In genomic region chr1:157774412-157774811, GRCh38 we compare ENCODE assay signal across 17 cellular contexts. TPM values are rescaled to one million over a fixed set of nuclear protein-coding genes. Genes with fewer than 3 reads are reported as not detected.
DNase-seq lines count a peak whose midpoint lies in the region; ATAC-seq and TF ChIP-seq lines count a peak whose summit lies in the region.
"Had no signal": no experiment of that assay in that cellular context is flagged by ENCODE, and none has a peak within 500 bp of the region (broad histone marks: within the 10 kb centered on the region; RNA-seq: fewer than 3 reads in every experiment).

No MANE protein-coding gene starts in this region.

- H3K27ac ChIP-seq in MM.1S (ENCODE audit: low read length): no peak overlapping the region

- ATAC-seq in activated B cell treated with CpG ODN at 0.5 μM for 24 hours (ENCODE audit: low read depth): no peak
- ATAC-seq in naive B cell (ENCODE audit: low read depth in 2 of 2): no peak
- ATAC-seq: PC-3 had no signal

- no peaks in the 10 kb centered on the region for H3K36me3 ChIP-seq in MM.1S (replicated peaks; ENCODE audit: insufficient read depth, low read length)
- H3K36me3 ChIP-seq: MG63 had no signal

- H3K4me1 Mint-ChIP-seq in Calu3 (ENCODE audit: low read depth, unreplicated experiment): peaks cover 68% of the 10 kb centered on the region
- peaks cover 98% of the 10 kb centered on the region for H3K4me1 Mint-ChIP-seq in activated B cell treated with CpG ODN at 0.5 μM for 24 hours
- peaks cover 58 to 97% (median 73%) of the 10 kb centered on the region in 3 donors for H3K4me1 Mint-ChIP-seq in naive B cell
- peaks cover 28% of the 10 kb centered on the region for H3K4me1 Mint-ChIP-seq in CD14-positive monocyte

- H3K27ac Mint-ChIP-seq in Calu3 (ENCODE audit: unreplicated experiment) (no peak overlapping the region), activated B cell treated with CpG ODN at 0.5 μM for 24 hours (peak overlapping the region; percentile 87), naive B cell (peak overlapping the region in 5 of 6 donors; percentile 22 to 91 (median 62)), CD14-positive monocyte (no peak overlapping the region)
- H3K27ac Mint-ChIP-seq: CD4-positive, alpha-beta memory T cell; T-cell had no signal

- no peak overlapping the region for H3K9ac ChIP-seq in MM.1S (ENCODE audit: low read length)

- no peak overlapping the region for H3K4me3 ChIP-seq in MM.1S (ENCODE audit: low read length)
- H3K4me3 ChIP-seq: K562, MG63 had no signal

- H3K9me3 Mint-ChIP-seq in Calu3 (ENCODE audit: low read depth, unreplicated experiment) (no peaks in the 10 kb centered on the region), activated B cell treated with CpG ODN at 0.5 μM for 24 hours (no peaks in the 10 kb centered on the region), naive B cell (no peaks in the 10 kb centered on the region), CD14-positive monocyte (peaks cover 0 to 2% (median 0%) of the 10 kb centered on the region in 7 donors)
- H3K9me3 Mint-ChIP-seq: T-cell had no signal

- no peaks in the 10 kb centered on the region for H3K27me3 Mint-ChIP-seq in Calu3 (ENCODE audit: unreplicated experiment)
- no peaks in the 10 kb centered on the region for H3K27me3 Mint-ChIP-seq in activated B cell treated with CpG ODN at 0.5 μM for 24 hours
- H3K27me3 Mint-ChIP-seq in naive B cell: no peaks in the 10 kb centered on the region
- peaks cover 4 to 27% (median 12%) of the 10 kb centered on the region in 3 donors for H3K27me3 Mint-ChIP-seq in CD14-positive monocyte (ENCODE audit: low read depth in 3 of 3)

- no peaks in the 10 kb centered on the region for H3K27me3 ChIP-seq in MM.1S (replicated peaks; ENCODE audit: insufficient read depth, low read length)
- H3K27me3 ChIP-seq: MG63 had no signal

- POLR2A ChIA-PET in activated B cell treated with CpG ODN at 0.5 μM for 24 hours (lab: Charles Lee): interaction anchor here (0.7 to 6.1 kb wide), 15 partner anchors 9 to 210 kb away, joined by 3 to 42 read pairs (median 4); partner anchors contain the start of genes FCRL1 and FCRL3

- BruUV-seq in Calu3 (replicated peaks; lab: Mats Ljungman, UMichigan): no TSS peak

- H3K79me2 ChIP-seq in MM.1S (ENCODE audit: low read length): no peaks in the 10 kb centered on the region

- H3K4me1 ChIP-seq in MM.1S (ENCODE audit: low read length): peaks cover 39% of the 10 kb centered on the region

- H3K4me2 ChIP-seq in MM.1S (ENCODE audit: low read depth, low read length): peak overlapping the region; percentile 31

- intact Hi-C loops in Calu3 (cut with micrococcal nuclease; ENCODE audit: unreplicated experiment): loop anchor here (5.0 kb wide), 6 partner anchors 78 to 397 kb away; partner anchors contain the start of gene FCRL4
- intact Hi-C loops in activated B cell treated with CpG ODN at 0.5 μM for 24 hours (cut with micrococcal nuclease): loop anchor here (1.0 to 5.0 kb wide), 10 partner anchors 9 to 402 kb away; partner anchors contain the start of genes FCRL1 and FCRL4
- intact Hi-C loops in CD14-positive monocyte (cut with micrococcal nuclease): no loop called here

- H3K4me3 Mint-ChIP-seq in Calu3 (ENCODE audit: low read depth, unreplicated experiment) (peak overlapping the region; percentile 31), activated B cell treated with CpG ODN at 0.5 μM for 24 hours (peak overlapping the region; percentile 79), naive B cell (peak overlapping the region in 6 of 8 donors; percentile 5 to 85 (median 64)), CD14-positive monocyte (no peak overlapping the region)
- H3K4me3 Mint-ChIP-seq: T-cell had no signal

- no peaks in the 10 kb centered on the region for H4K20me1 ChIP-seq in MM.1S (ENCODE audit: insufficient read depth, low read length)

- peaks cover 5% of the 10 kb centered on the region; the same call in 1 of the 2 replicates for H3F3A ChIP-seq in MM.1S (ENCODE audit: insufficient read depth, low read length)

- no peak overlapping the region for H2AFZ ChIP-seq in MM.1S (ENCODE audit: low read length)

- CTCF ChIA-PET in Calu3 (lab: Charles Lee) (interaction anchor here (1.3 to 1.8 kb wide), 2 partner anchors 83 to 194 kb away, joined by 6 to 21 read pairs; no protein-coding TSS in a partner anchor), activated B cell treated with CpG ODN at 0.5 μM for 24 hours (lab: Charles Lee) (interaction anchor here (0.7 to 9.1 kb wide), 30 partner anchors 23 to 279 kb away, joined by 3 to 161 read pairs (median 5); partner anchors contain the start of genes FCRL1, FCRL3, FCRL4 and FCRL5)

- DNase-seq in Calu3: peak; percentile 43
- no peak for DNase-seq in MM.1S
- no peak for DNase-seq in activated B cell treated with CpG ODN at 0.5 μM for 24 hours
- no peak for DNase-seq in naive B cell
- no peak for DNase-seq in foreskin melanocyte
- DNase-seq in CD14-positive monocyte (ENCODE audit: low spot score): no peak
- no peak for DNase-seq in GF-D8 (lab: John Stamatoyannopoulos, UW)
- DNase-seq in AML-193 (lab: John Stamatoyannopoulos, UW): no peak
- DNase-seq: MG63, NCI-H1105, NCI-H187, NCI-H524 had no signal

- H3K9me2 ChIP-seq in MM.1S (replicated peaks; ENCODE audit: insufficient read depth, low read length): no peaks in the 10 kb centered on the region

- TF ChIP-seq CTCF in Calu3 (IDR thresholded peaks at IDR 0.05; ENCODE audit: unreplicated experiment): no peak
- TF ChIP-seq CTCF in MM.1S (IDR thresholded peaks at IDR 0.05; ENCODE audit: low read length): no peak
- TF ChIP-seq CTCF in activated B cell treated with CpG ODN at 0.5 μM for 24 hours (IDR thresholded peaks at IDR 0.05): no peak
- no peak for TF ChIP-seq CTCF in CD14-positive monocyte (IDR thresholded peaks at IDR 0.05)

- no peaks in the 10 kb centered on the region for H3K9me3 ChIP-seq in MM.1S (replicated peaks; ENCODE audit: insufficient read depth, low read length)
- H3K9me3 ChIP-seq: MG63 had no signal

- H3K36me3 Mint-ChIP-seq in Calu3 (ENCODE audit: insufficient read depth, unreplicated experiment) (no peaks in the 10 kb centered on the region), activated B cell treated with CpG ODN at 0.5 μM for 24 hours (ENCODE audit: low read depth) (peaks cover 34% of the 10 kb centered on the region), naive B cell (peaks cover 4 to 15% of the 10 kb centered on the region in 2 donors), CD14-positive monocyte (peaks cover 0 to 2% of the 10 kb centered on the region in 2 donors)
- H3K36me3 Mint-ChIP-seq: CD4-positive, alpha-beta memory T cell; T-cell had no signal

RNA-seq across cellular contexts. Expression of gene FCRL2, which starts 2.5 kb away (rescaled TPM):
- total RNA-seq in Calu3 (2022) (0.14 and 0.47 TPM in 2 replicates), activated B cell treated with CpG ODN at 0.5 μM for 24 hours (48.0 and 51.6 TPM in 2 replicates)
- polyA plus RNA-seq in naive B cell (ENCODE audit: low read depth in 6 of 6) (10 to 100 TPM; 26.1 to 98.4 (median 41.4) TPM), CD14-positive monocyte (not detected)
- total RNA-seq: A673; CD4-positive, alpha-beta memory T cell; K562; PC-3 had no signal
- polyA plus RNA-seq: K562 had no signal

RNA-seq across cellular contexts. Expression of gene FCRL1, which starts 45.5 kb away (rescaled TPM):
- not detected in 2 replicates for total RNA-seq in Calu3 (2022)
- 111 and 138 TPM in 2 replicates for total RNA-seq in activated B cell treated with CpG ODN at 0.5 μM for 24 hours
- polyA plus RNA-seq in naive B cell (ENCODE audit: low read depth in 6 of 6): 100 to 1,000 TPM; 294 to 743 (median 458) TPM
- under 1 TPM; 0.16 TPM for polyA plus RNA-seq in CD14-positive monocyte
- total RNA-seq: A673; CD4-positive, alpha-beta memory T cell; K562; PC-3 had no signal
- polyA plus RNA-seq: K562 had no signal

Comparison
In these comparisons a context has a peak if more than half of its experiments do, and no peak if none do; other contexts are left out.
1. H3K27ac Mint-ChIP-seq: peak in activated B cell treated with CpG ODN at 0.5 μM for 24 hours (single experiment) and naive B cell (5 of 6); none in Calu3 (single experiment) and CD14-positive monocyte (0 of 7).
2. H3K4me3 Mint-ChIP-seq: peak in Calu3 (single experiment), activated B cell treated with CpG ODN at 0.5 μM for 24 hours (single experiment) and naive B cell (6 of 8); none in CD14-positive monocyte (0 of 2).
3. RNA of gene FCRL2, which starts 2.5 kb away (total RNA-seq): 48.0 to 51.6 TPM in activated B cell treated with CpG ODN at 0.5 μM for 24 hours; 0.14 to 0.47 TPM in Calu3; every median in the first group is over 10 times any median in the second.
4. RNA of gene FCRL1, which starts 45.5 kb away (total RNA-seq): 111 to 138 TPM in activated B cell treated with CpG ODN at 0.5 μM for 24 hours; not detected in Calu3; every median in the first group is over 100 times any median in the second.
5. intact Hi-C loops: an anchor here in Calu3 (5.0 kb wide) and activated B cell treated with CpG ODN at 0.5 μM for 24 hours (1.0 to 5.0 kb wide); none called in CD14-positive monocyte.